Comparison of ENCODE assay signal across 8 cellular contexts in genomic region chr19:11887618-11888531, GRCh38. TPM values are rescaled to one million over a fixed set of nuclear protein-coding genes. Genes with fewer than 3 reads are reported as not detected.
A peak's percentile ranks its signal among the peaks of the same experiment; 100 is the strongest.
DNase-seq lines count a peak whose midpoint lies in the region; ATAC-seq and TF ChIP-seq lines count a peak whose summit lies in the region.

Gene ZNF69 (plus strand): TSS chr19:11887782. CDS start chr19:11887924, 142 bp downstream.

- no peak for ATAC-seq in GM18867 (IDR thresholded peaks at IDR 0.05; ENCODE audit: unreplicated experiment)

- H3K9ac ChIP-seq in BLaER1 treated with 17β-estradiol and CSF1 and Interleukin-3, amounts not matched to agents 10 nM and 100 nM: peak within 1 kb of the TSS; percentile 78 to 93 (median 85)
- peak within 1 kb of the TSS; percentile 90 for H3K9ac ChIP-seq in NT2/D1 (ENCODE audit: insufficient read length, low read depth)

- H3K9me3 ChIP-seq in BLaER1 treated with 17β-estradiol and CSF1 and Interleukin-3, amounts not matched to agents 10 nM and 100 nM (replicated peaks in 1 of 11): peaks cover 30 to 53% (median 39%) of the 10 kb centered on the region in 11 experiments
- H3K9me3 ChIP-seq in HEK293 (ENCODE audit: control insufficient read depth, insufficient read depth, low read depth, low read length) (no peaks in the 10 kb centered on the region), NT2/D1 (ENCODE audit: insufficient read depth, low read length) (peaks cover 8% of the 10 kb centered on the region)

- peaks cover 19 to 39% (median 30%) of the 10 kb centered on the region in 10 experiments for H3K4me1 ChIP-seq in BLaER1 treated with 17β-estradiol and CSF1 and Interleukin-3, amounts not matched to agents 10 nM and 100 nM
- H3K4me1 ChIP-seq in HEK293 (ENCODE audit: control insufficient read depth, insufficient read depth, low read length) (no peaks in the 10 kb centered on the region), NT2/D1 (ENCODE audit: insufficient read depth, insufficient read length) (peaks cover 5% of the 10 kb centered on the region)

- DNase-seq in NT2/D1 (ENCODE audit: low read depth, low spot score): peak; percentile 88
- peak; percentile 55 for DNase-seq in activated T-cell treated with anti-CD3 and anti-CD28 coated beads for 1 hour (ENCODE audit: low read depth)
- DNase-seq in epithelial cell of proximal tubule (ENCODE audit: low read depth): no peak
- peak; percentile 57 for DNase-seq in middle frontal gyrus (ENCODE audit: extremely low spot score, low spot score)
- DNase-seq in stimulated activated CD8-positive, alpha-beta memory T cell treated with anti-CD3 and anti-CD28 coated beads, Interleukin-15, amount 100 ng/mL, for 24 hours (ENCODE audit: low read depth): peak; percentile 38

- POLR2A ChIA-PET in HEK293 (lab: Yijun Ruan, JAX): interaction anchor here (0.8 to 1.1 kb wide), 2 partner anchors 75 to 99 kb away, joined by 3 to 4 read pairs; no protein-coding TSS in a partner anchor

- no peaks in the 10 kb centered on the region for H3K27me3 ChIP-seq in BLaER1 treated with 17β-estradiol and CSF1 and Interleukin-3, amounts not matched to agents 10 nM and 100 nM
- H3K27me3 ChIP-seq in NT2/D1 (ENCODE audit: insufficient read depth, insufficient read length): no peaks in the 10 kb centered on the region

- H3K4me2 ChIP-seq in BLaER1 treated with 17β-estradiol and CSF1 and Interleukin-3, amounts not matched to agents 10 nM and 100 nM: peak within 1 kb of the TSS; percentile 81 to 98 (median 90)

- H4K20me1 ChIP-seq in BLaER1 treated with 17β-estradiol and CSF1 and Interleukin-3, amounts not matched to agents 10 nM and 100 nM: no peaks in the 10 kb centered on the region

- H3K27ac ChIP-seq in BLaER1 treated with 17β-estradiol and CSF1 and Interleukin-3, amounts not matched to agents 10 nM and 100 nM: peak within 1 kb of the TSS; percentile 51 to 93 (median 86); a peak in 21 of 22 replicates
- H3K27ac ChIP-seq in HEK293 (ENCODE audit: extremely low read depth, low read depth, low read length): no peak within 1 kb of the TSS

- no peak for TF ChIP-seq CTCF in HEK293 (tag by site-specific recombination; IDR thresholded peaks at IDR 0.05)
- TF ChIP-seq CTCF in epithelial cell of proximal tubule (conservative IDR thresholded peaks at IDR 0.05; ENCODE audit: low read depth, low read length): no peak

- peak within 1 kb of the TSS; percentile 68 to 93 (median 83) for H3K4me3 ChIP-seq in BLaER1 treated with 17β-estradiol and CSF1 and Interleukin-3, amounts not matched to agents 10 nM and 100 nM
- H3K4me3 ChIP-seq in HEK293 (ENCODE audit: low read depth, low read length): peak within 1 kb of the TSS; percentile 52
- H3K4me3 ChIP-seq in NT2/D1 (ENCODE audit: insufficient read length, low read depth): peak within 1 kb of the TSS; percentile 87
- peak within 1 kb of the TSS; percentile 86 for H3K4me3 ChIP-seq in epithelial cell of proximal tubule (ENCODE audit: low read depth, low read length)

- CTCF ChIA-PET in HEK293 (lab: Yijun Ruan, JAX): interaction anchor here (0.7 to 1.3 kb wide), 3 partner anchors 19 to 101 kb away, joined by 3 to 4 read pairs (median 3); no protein-coding TSS in a partner anchor

- peaks cover 4 to 35% (median 25%) of the 10 kb centered on the region in 11 experiments for H3K36me3 ChIP-seq in BLaER1 treated with 17β-estradiol and CSF1 and Interleukin-3, amounts not matched to agents 10 nM and 100 nM
- H3K36me3 ChIP-seq in HEK293 (ENCODE audit: control insufficient read depth in 2 of 2, insufficient read depth in 1 of 2, low read length in 2 of 2) (no peaks in the 10 kb centered on the region), NT2/D1 (ENCODE audit: insufficient read depth, insufficient read length, low read length) (peaks cover 14% of the 10 kb centered on the region)

TF ChIP-seq in HEK293, 187 proteins besides CTCF, POLR2A, EP300 and RAD21:
- TF ChIP-seq KLF10 (tag by site-specific recombination; IDR thresholded peaks at IDR 0.05) (no peak), ZNF148 (tag by site-specific recombination; IDR thresholded peaks at IDR 0.05; ENCODE audit: borderline replicate concordance) (no peak), WT1 (tag by site-specific recombination; IDR thresholded peaks at IDR 0.05) (no peak), HOXC10 (CRISPR knock-in tag; IDR thresholded peaks at IDR 0.05) (no peak), ZNF214 (tag by site-specific recombination; IDR thresholded peaks at IDR 0.05; ENCODE audit: borderline replicate concordance) (no peak), ZNF692 (tag by site-specific recombination; IDR thresholded peaks at IDR 0.05) (no peak), GLI2 (tag by site-specific recombination; IDR thresholded peaks at IDR 0.05; ENCODE audit: borderline replicate concordance, low read depth) (no peak), ZFP69B (tag by site-specific recombination; IDR thresholded peaks at IDR 0.05) (no peak), ZSCAN4 (tag by site-specific recombination; IDR thresholded peaks at IDR 0.05) (no peak), ZNF473 (tag by site-specific recombination; IDR thresholded peaks at IDR 0.05) (no peak), ZNF174 (tag by site-specific recombination; IDR thresholded peaks at IDR 0.05) (no peak), ZNF561 (tag by site-specific recombination; IDR thresholded peaks at IDR 0.05; ENCODE audit: borderline replicate concordance) (no peak), ZBTB44 (tag by site-specific recombination; IDR thresholded peaks at IDR 0.05) (no peak), ZNF16 (tag by site-specific recombination; IDR thresholded peaks at IDR 0.05; ENCODE audit: low read depth) (no peak), ZNF350 (tag by site-specific recombination; IDR thresholded peaks at IDR 0.05) (no peak), ZNF433 (tag by site-specific recombination; IDR thresholded peaks at IDR 0.05; ENCODE audit: low read depth) (no peak), MYNN (tag by site-specific recombination; IDR thresholded peaks at IDR 0.05; ENCODE audit: borderline replicate concordance) (no peak), ZNF23 (tag by site-specific recombination; IDR thresholded peaks at IDR 0.05; ENCODE audit: borderline replicate concordance) (no peak)

RNA-seq across cellular contexts. Expression of gene ZNF69, which starts in this region (rescaled TPM):
- total RNA-seq in epithelial cell of proximal tubule: 11.0 and 15.0 TPM in 2 replicates
